9 cellular contexts compared by ENCODE assay signal in the genomic region with DNA sequence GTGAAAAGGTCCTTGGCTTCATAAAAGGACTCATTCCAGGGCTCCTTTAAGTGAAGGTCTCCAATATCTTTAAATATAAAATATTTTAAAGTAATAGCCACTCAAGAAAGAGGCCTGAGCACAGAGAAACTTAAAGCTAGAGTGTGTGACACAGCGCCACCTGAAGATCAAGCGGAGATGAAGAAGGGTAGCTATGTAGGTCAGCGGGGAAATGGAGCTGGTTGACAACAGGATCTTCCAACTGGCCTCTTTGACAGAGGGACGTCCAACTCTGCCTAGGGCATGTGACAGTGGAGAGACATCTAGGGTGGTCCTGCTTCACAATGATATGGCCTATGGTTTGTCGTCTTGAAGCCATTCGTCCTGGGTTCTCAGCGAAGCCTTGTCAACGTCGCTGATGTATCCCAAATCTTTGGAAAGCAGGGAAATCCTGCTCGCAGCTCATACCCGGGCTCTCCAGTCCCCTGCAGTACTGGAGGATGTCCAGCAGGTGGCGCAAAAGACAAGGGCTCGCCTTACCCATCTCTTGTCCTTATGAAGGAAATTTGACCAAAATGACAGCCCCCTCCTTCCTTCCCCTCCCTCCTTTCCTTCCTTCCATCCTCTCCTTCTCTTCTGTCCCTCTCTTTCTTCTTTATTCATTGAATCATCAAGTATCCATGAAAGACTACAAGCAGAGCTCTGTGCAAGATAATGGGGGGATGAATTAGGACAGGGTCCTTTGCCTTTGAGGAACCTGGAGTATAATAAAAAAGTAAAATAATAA. TPM values are rescaled to one million over a fixed set of nuclear protein-coding genes. Genes with fewer than 3 reads are reported as not detected.
A peak's percentile ranks its signal among the peaks of the same experiment; 100 is the strongest.
DNase-seq lines count a peak whose midpoint lies in the region; ATAC-seq, FAIRE-seq and TF ChIP-seq lines count a peak whose summit lies in the region.
"Had no signal": no experiment of that assay in that cellular context is flagged by ENCODE, and none has a peak within 500 bp of the region (broad histone marks: within the 10 kb centered on the region; RNA-seq: fewer than 3 reads in every experiment).

No MANE protein-coding gene starts in this region.

- H3K27ac ChIP-seq in A549 (peak overlapping the region in 1 of 2 experiments; percentile 62; a peak in 3 of 6 replicates), VCaP (no peak overlapping the region)
- H3K27ac ChIP-seq: skin epidermis had no signal

- no peaks in the 10 kb centered on the region for H3K36me3 ChIP-seq in bronchial epithelial cell (ENCODE audit: control insufficient read depth, insufficient read depth, low read length)

- H3K4me1 ChIP-seq in A549, result peaks cover 9% of the 10 kb centered on the region; the same call in 1 of the 3 replicates

- TF ChIP-seq EP300 in A549 (IDR thresholded peaks at IDR 0.05), result no peak

- CTCF ChIA-PET in A549 (lab: Yijun Ruan, JAX), result interaction anchor here (0.7 to 9.0 kb wide), 59 partner anchors 8 to 711 kb away, joined by 3 to 188 read pairs (median 5); a partner anchor contains a TSS

- 9% methylated on average over 13 of the region's 13 CpGs for WGBS in A549 (ENCODE audit: missing lambda C conversion rate)

- no peaks in the 10 kb centered on the region for H3K27me3 ChIP-seq in bronchial epithelial cell (ENCODE audit: control insufficient read depth, insufficient read depth, low read length)

- 0 out of 3 replicates have a peak, but pooled peaks cover 4% of the 10 kb centered on the region for H3K9me3 ChIP-seq in A549

- H3K4me3 ChIP-seq in A549 (no peak overlapping the region), NB4 (ENCODE audit: low read depth, low read length) (no peak overlapping the region), bronchial epithelial cell (ENCODE audit: low read depth, low read length) (no peak overlapping the region)
- H3K4me3 ChIP-seq: skin epidermis had no signal

- no peak overlapping the region; the same call in 2 of the 3 replicates for H3K4me2 ChIP-seq in A549

- TF ChIP-seq CTCF in A549 (IDR thresholded peaks at IDR 0.05) (peak; percentile 91), GM12873 (IDR thresholded peaks at IDR 0.05; ENCODE audit: insufficient read depth, low read depth, low read length, missing control alignments) (peak; percentile 98), NB4 (IDR thresholded peaks at IDR 0.05; ENCODE audit: low read depth, low read length) (peak; percentile 92), VCaP (conservative IDR thresholded peaks at IDR 0.05) (peak; percentile 94), bronchial epithelial cell (IDR thresholded peaks at IDR 0.05; ENCODE audit: insufficient read depth, low read length, severe bottlenecking) (peak; percentile 97)

- FAIRE-seq in A549 (lab: Jason Lieb, UNC), result no peak
- FAIRE-seq in bronchial epithelial cell (lab: Jason Lieb, UNC), result no peak

- POLR2A ChIA-PET in A549 (lab: Yijun Ruan, JAX), result interaction anchor here (0.9 to 3.2 kb wide), 3 partner anchors 28 to 154 kb away, joined by 3 to 7 read pairs (median 3); a partner anchor contains a TSS

- TF ChIP-seq RAD21 in A549 (conservative IDR thresholded peaks at IDR 0.05 in 1 of 2, IDR thresholded peaks at IDR 0.05 in 1 of 2), result peak; percentile 95 to 97

- no peak for TF ChIP-seq POLR2A in A549 (IDR thresholded peaks at IDR 0.05; ENCODE audit: low read length)
- no peak for TF ChIP-seq POLR2A in NB4 (IDR thresholded peaks at IDR 0.05; ENCODE audit: extremely low read depth, insufficient read length)

- peak; percentile 52 to 82; a peak in 5 of 6 replicates for ATAC-seq in A549
- no peak for ATAC-seq in GM18909 (IDR thresholded peaks at IDR 0.05; ENCODE audit: poor library complexity, unreplicated experiment)

- DNase-seq in A549 (ENCODE audit: low read depth in 1 of 2, low spot score in 1 of 2) (peak; percentile 60 to 77), NB4 (ENCODE audit: low read depth) (peak; percentile 80), bronchial epithelial cell (ENCODE audit: low read depth) (peak; percentile 36), islet precursor cell (peak; percentile 81)
- DNase-seq in stimulated activated CD4-positive, alpha-beta T cell treated with anti-CD3 and anti-CD28 coated beads, Interleukin-1b, Interleukin-23, amount 100 ng/mL, for 48 hours, result peak; percentile 52

TF ChIP-seq in A549, 52 proteins besides CTCF, POLR2A, EP300 and RAD21:
- TF ChIP-seq PHF8 (IDR thresholded peaks at IDR 0.05; ENCODE audit: borderline replicate concordance, low read depth) (no peak), NFE2L2 (conservative IDR thresholded peaks at IDR 0.05; ENCODE audit: low read length) (0 out of 2 replicates have a peak, but pooled peaks have one; percentile 1), CEBPB (IDR thresholded peaks at IDR 0.05) (no peak), KDM1A (IDR thresholded peaks at IDR 0.05; ENCODE audit: low read depth) (no peak), SMC3 (IDR thresholded peaks at IDR 0.05) (peak; percentile 92)
- TF ChIP-seq, protein P1, sequence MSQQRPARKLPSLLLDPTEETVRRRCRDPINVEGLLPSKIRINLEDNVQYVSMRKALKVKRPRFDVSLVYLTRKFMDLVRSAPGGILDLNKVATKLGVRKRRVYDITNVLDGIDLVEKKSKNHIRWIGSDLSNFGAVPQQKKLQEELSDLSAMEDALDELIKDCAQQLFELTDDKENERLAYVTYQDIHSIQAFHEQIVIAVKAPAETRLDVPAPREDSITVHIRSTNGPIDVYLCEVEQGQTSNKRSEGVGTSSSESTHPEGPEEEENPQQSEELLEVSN (IDR thresholded peaks at IDR 0.05; ENCODE audit: borderline replicate concordance, low read depth), result no peak
TF ChIP-seq in A549: peak in this region for 2.

RNA-seq across cellular contexts. Expression of a gene that starts 59.6 kb away (rescaled TPM):
- 17.9 and 21.8 TPM in 2 replicates for polyA plus RNA-seq in A549 (2011; rRNA removed)
- 2.2 and 2.7 TPM in 2 replicates for polyA plus RNA-seq in A549 (2012; cell fraction: cytosol; rRNA removed)
- 6.8 and 10.0 TPM in 2 replicates for polyA plus RNA-seq in A549 (2012; cell fraction: nucleus; rRNA removed)
- 4.7 to 5.5 TPM (median 4.8 TPM) in 3 replicates for polyA plus RNA-seq in A549 (2017; fragmentation: RNase III; extraction: RNeasy Plus Mini Kit Qiagen cat#74134 plus additional on column Dnase treatment)
- 22.2 and 25.8 TPM in 2 replicates for polyA minus RNA-seq in A549 (2011; rRNA and poly(A)+ RNA removed)
- under 0.01 TPM in 1 of 2 replicates, not detected in the other for total RNA-seq in bronchial epithelial cell
